ENCODE assay signal across 8 cellular contexts in the genomic region with DNA sequence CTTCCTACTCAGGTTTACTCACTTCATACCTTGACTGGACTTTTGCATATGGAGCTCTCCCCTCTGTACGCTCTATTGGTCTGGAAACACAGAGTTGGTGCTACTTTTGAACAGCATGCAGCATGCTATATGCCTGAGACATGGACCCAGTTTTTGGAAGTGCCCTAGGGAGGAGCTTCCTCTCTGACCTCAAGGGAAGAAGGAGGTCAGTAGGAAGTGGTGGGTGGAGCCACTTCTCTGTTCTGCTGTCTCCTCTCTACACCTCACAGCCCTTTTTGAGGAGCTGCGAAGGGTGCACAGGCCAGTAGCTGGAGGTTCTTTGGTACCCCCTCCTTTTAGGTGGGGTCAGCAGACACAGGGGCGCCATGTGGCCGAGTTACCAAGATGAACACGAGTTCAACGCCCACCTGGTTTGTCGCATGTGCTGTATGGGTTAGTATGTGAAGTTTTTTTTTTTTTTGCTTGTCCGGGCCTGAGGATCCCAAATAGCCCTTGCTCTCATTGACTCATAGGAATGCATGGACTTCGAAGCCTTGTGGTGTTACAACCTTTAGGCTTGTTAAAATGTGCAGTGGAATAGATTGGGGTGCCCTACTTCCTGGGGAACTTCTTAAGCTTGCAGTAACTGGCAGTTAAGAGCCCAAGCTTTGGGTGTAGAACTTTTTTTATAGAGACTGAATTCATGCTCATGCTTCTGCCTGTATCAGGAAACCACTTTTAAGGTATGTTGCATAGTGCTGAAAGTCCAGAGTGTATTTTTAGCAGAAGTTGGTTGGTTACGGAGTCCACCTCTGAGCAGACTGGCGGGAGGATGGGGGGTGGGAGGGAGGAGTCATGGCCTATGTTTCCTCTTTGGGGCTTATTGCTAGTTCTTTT. TPM values are rescaled to one million over a fixed set of nuclear protein-coding genes. Genes with fewer than 3 reads are reported as not detected.
DNase-seq lines count a peak whose midpoint lies in the region; ATAC-seq lines count a peak whose summit lies in the region.

No MANE protein-coding gene starts in this region.

- H3K27ac ChIP-seq in CD4-positive, alpha-beta memory T cell (ENCODE audit: low read depth, low read length), result peak overlapping the region; percentile 75
- H3K27ac ChIP-seq in iPS-20b (ENCODE audit: low read length) (no peak overlapping the region), subcutaneous abdominal adipose tissue (ENCODE audit: low read depth, low read length) (peak overlapping the region; percentile 5)

- POLR2A ChIA-PET in CD4-positive, alpha-beta memory T cell (lab: Charles Lee; ENCODE audit: partially characterized antibody), result interaction anchor here (0.7 to 8.8 kb wide), 16 partner anchors 8 to 117 kb away, joined by 3 to 142 read pairs (median 4); partner anchors contain the start of gene MACF1

- intact Hi-C loops in CD4-positive, alpha-beta memory T cell (cut with micrococcal nuclease), result loop anchor here (1.0 kb wide), 3 partner anchors 10 to 23 kb away; no protein-coding TSS in a partner anchor

- no peaks in the 10 kb centered on the region for H3K27me3 ChIP-seq in CD4-positive, alpha-beta memory T cell (ENCODE audit: insufficient read depth, low read length)
- H3K27me3 ChIP-seq in iPS-20b (ENCODE audit: insufficient read depth, low read length) (no peaks in the 10 kb centered on the region), subcutaneous abdominal adipose tissue (ENCODE audit: control insufficient read depth in 5 of 5, insufficient read depth in 4 of 5, low read length in 5 of 5) (no peaks in the 10 kb centered on the region)

- H3K4me3 ChIP-seq in CD4-positive, alpha-beta memory T cell (ENCODE audit: low read length in 2 of 2), result peak overlapping the region; percentile 65 to 69
- H3K4me3 ChIP-seq in Jurkat, Clone E6-1 (ENCODE audit: low read length), result peak overlapping the region; percentile 42
- no peak overlapping the region for H3K4me3 ChIP-seq in iPS-20b (ENCODE audit: low read length)
- H3K4me3 ChIP-seq in subcutaneous abdominal adipose tissue (ENCODE audit: low read depth in 1 of 5, low read length in 5 of 5), result peak overlapping the region in 4 of 5 donors; percentile 20 to 52 (median 44)

- H3K9ac ChIP-seq in iPS-20b (ENCODE audit: low read depth, low read length) (peak overlapping the region; percentile 7; the same call in 1 of the 2 replicates), subcutaneous abdominal adipose tissue (ENCODE audit: low read length in 5 of 5) (peak overlapping the region in 1 of 5 donors; percentile 35)

- H3K4me3 Mint-ChIP-seq in CD4-positive, alpha-beta memory T cell, result peak overlapping the region; percentile 92 to 99 (median 94)
- H3K4me3 Mint-ChIP-seq in activated T-cell treated with anti-CD3 and anti-CD28 coated beads, Interleukin-2, amount 50 U/mL, for 24 hours, result peak overlapping the region; percentile 85

- no peaks in the 10 kb centered on the region for H3K36me3 ChIP-seq in CD4-positive, alpha-beta memory T cell (ENCODE audit: insufficient read depth, low read length)
- no peaks in the 10 kb centered on the region for H3K36me3 ChIP-seq in iPS-20b (ENCODE audit: insufficient read depth, low read depth, low read length)
- no peaks in the 10 kb centered on the region for H3K36me3 ChIP-seq in subcutaneous abdominal adipose tissue (ENCODE audit: control insufficient read depth in 5 of 5, insufficient read depth in 5 of 5, low read length in 5 of 5)

- no peaks in the 10 kb centered on the region for H3K27me3 Mint-ChIP-seq in CD4-positive, alpha-beta memory T cell
- no peaks in the 10 kb centered on the region for H3K27me3 Mint-ChIP-seq in activated T-cell treated with anti-CD3 and anti-CD28 coated beads, Interleukin-2, amount 50 U/mL, for 24 hours

- H3K4me1 ChIP-seq in CD4-positive, alpha-beta memory T cell (ENCODE audit: insufficient read depth, low read length), result peaks cover 58% of the 10 kb centered on the region
- H3K4me1 ChIP-seq in iPS-20b (ENCODE audit: insufficient read depth, low read length) (peaks cover 36% of the 10 kb centered on the region), subcutaneous abdominal adipose tissue (ENCODE audit: control insufficient read depth in 5 of 5, insufficient read depth in 5 of 5, low read length in 5 of 5) (peaks cover 4 to 26% (median 19%) of the 10 kb centered on the region in 5 donors)

- DNase-seq in CD4-positive, alpha-beta memory T cell, result peak; percentile 34 to 70 (median 42)
- DNase-seq in Jurkat, Clone E6-1 (ENCODE audit: low read depth, low spot score), result peak; percentile 56
- DNase-seq in activated T-cell treated with anti-CD3 and anti-CD28 coated beads, Interleukin-2, amount 50 U/mL, for 24 hours, result peak; percentile 60
- DNase-seq in foreskin melanocyte, result no peak

- H3K4me1 Mint-ChIP-seq in CD4-positive, alpha-beta memory T cell, result peaks cover 34 to 71% (median 48%) of the 10 kb centered on the region in 4 donors
- H3K4me1 Mint-ChIP-seq in activated T-cell treated with anti-CD3 and anti-CD28 coated beads, Interleukin-2, amount 50 U/mL, for 24 hours (ENCODE audit: low read depth), result peaks cover 62% of the 10 kb centered on the region

- peaks cover 13 to 16% of the 10 kb centered on the region in 2 donors for H3K36me3 Mint-ChIP-seq in CD4-positive, alpha-beta memory T cell
- H3K36me3 Mint-ChIP-seq in activated T-cell treated with anti-CD3 and anti-CD28 coated beads, Interleukin-2, amount 50 U/mL, for 24 hours (ENCODE audit: low read depth), result peaks cover 32% of the 10 kb centered on the region

- peak; percentile 65 for ATAC-seq in GM19463 (IDR thresholded peaks at IDR 0.05; ENCODE audit: unreplicated experiment)
- ATAC-seq in HG03196 (IDR thresholded peaks at IDR 0.05; ENCODE audit: unreplicated experiment), result no peak

- CTCF ChIA-PET in CD4-positive, alpha-beta memory T cell (lab: Charles Lee; ENCODE audit: partially characterized antibody), result interaction anchor here (1.0 to 13.6 kb wide), 10 partner anchors 10 to 48 kb away, joined by 3 to 186 read pairs (median 5); partner anchors contain the start of gene MACF1

- H3K9me3 ChIP-seq in CD4-positive, alpha-beta memory T cell (ENCODE audit: control insufficient read depth in 1 of 2, low read length in 2 of 2), result no peaks in the 10 kb centered on the region
- H3K9me3 ChIP-seq in iPS-20b (ENCODE audit: insufficient read depth, low read depth, low read length) (no peaks in the 10 kb centered on the region), subcutaneous abdominal adipose tissue (ENCODE audit: control insufficient read depth in 5 of 5, low read length in 5 of 5) (no peaks in the 10 kb centered on the region)

- H3K27ac Mint-ChIP-seq in CD4-positive, alpha-beta memory T cell, result peak overlapping the region; percentile 89 to 96 (median 92)
- peak overlapping the region; percentile 94 for H3K27ac Mint-ChIP-seq in activated T-cell treated with anti-CD3 and anti-CD28 coated beads, Interleukin-2, amount 50 U/mL, for 24 hours

- H3K9me3 Mint-ChIP-seq in CD4-positive, alpha-beta memory T cell, result peaks cover 0 to 4% (median 0%) of the 10 kb centered on the region in 8 donors
- no peaks in the 10 kb centered on the region for H3K9me3 Mint-ChIP-seq in activated T-cell treated with anti-CD3 and anti-CD28 coated beads, Interleukin-2, amount 50 U/mL, for 24 hours

RNA-seq across cellular contexts. Expression of gene MACF1, which starts 10.7 kb away (rescaled TPM):
- 100 to 1,000 TPM; 329 to 387 TPM for total RNA-seq in CD4-positive, alpha-beta memory T cell
- polyA plus RNA-seq in CD4-positive, alpha-beta memory T cell, result 100 to 1,000 TPM in 1 of 2 donors, 1 to 10 TPM in 1; 6.8 to 114 TPM
- 244 TPM for polyA plus RNA-seq in Jurkat, Clone E6-1 (2012; ENCODE audit: insufficient read depth, insufficient read length)
